In the genomic region with DNA sequence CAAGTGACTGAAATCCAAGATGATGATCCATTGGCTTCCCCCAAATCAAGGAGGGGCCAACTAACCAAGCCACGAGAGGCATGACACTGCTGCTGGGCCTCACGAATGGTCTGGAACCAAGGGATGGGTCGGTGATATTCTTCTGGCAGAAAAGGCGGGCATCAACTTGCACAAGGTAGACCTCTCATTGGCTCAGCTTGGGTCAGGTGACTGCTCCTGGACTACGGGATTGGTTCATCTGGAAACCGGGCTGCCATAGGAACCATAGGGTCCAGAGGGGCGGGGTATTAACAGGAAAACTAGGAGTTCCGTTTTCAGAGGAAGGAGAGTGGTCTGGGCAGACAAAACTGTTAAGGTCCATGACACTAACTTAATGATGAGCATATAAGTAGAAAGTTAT, we compare ENCODE assay signal across 12 cellular contexts.
DNase-seq lines count a peak whose midpoint lies in the region; ATAC-seq and TF ChIP-seq lines count a peak whose summit lies in the region.
"Had no signal": no experiment of that assay in that cellular context is flagged by ENCODE, and none has a peak within 500 bp of the region (broad histone marks: within the 10 kb centered on the region; RNA-seq: fewer than 3 reads in every experiment).

No MANE protein-coding gene starts in this region.

- peaks cover 2% of the 10 kb centered on the region for H3K9me3 Mint-ChIP-seq in activated naive CD4-positive, alpha-beta T cell treated with anti-CD3 and anti-CD28 coated beads, Interleukin-2, amount 10 ng/mL, durations not matched to agents 7 days and 5 days
- H3K9me3 Mint-ChIP-seq: CD8-positive, alpha-beta T cell had no signal

- no peak overlapping the region for H3K4me3 ChIP-seq in RWPE2 (ENCODE audit: severe bottlenecking)

- no peaks in the 10 kb centered on the region for H3K36me3 ChIP-seq in RWPE2 (ENCODE audit: low read depth)

- no peak overlapping the region for H3K27ac Mint-ChIP-seq in activated naive CD4-positive, alpha-beta T cell treated with anti-CD3 and anti-CD28 coated beads, Interleukin-2, amount 10 ng/mL, durations not matched to agents 7 days and 5 days
- H3K27ac Mint-ChIP-seq: CD8-positive, alpha-beta T cell had no signal

- H3K9me3 ChIP-seq in RWPE2 (ENCODE audit: severe bottlenecking): no peaks in the 10 kb centered on the region

- no peak for TF ChIP-seq EP300 in Ishikawa (IDR thresholded peaks at IDR 0.05; ENCODE audit: borderline replicate concordance)

- H3K27me3 Mint-ChIP-seq in activated naive CD4-positive, alpha-beta T cell treated with anti-CD3 and anti-CD28 coated beads, Interleukin-2, amount 10 ng/mL, durations not matched to agents 7 days and 5 days: peaks cover 13% of the 10 kb centered on the region

- 0 out of 3 replicates have a peak, but pooled peaks have one; percentile 27 for ATAC-seq in RWPE2 (ENCODE audit: low read depth)
- ATAC-seq: CD8-positive, alpha-beta T cell had no signal

- CTCF ChIA-PET in activated naive CD4-positive, alpha-beta T cell treated with anti-CD3 and anti-CD28 coated beads, Interleukin-2, amount 10 ng/mL, durations not matched to agents 7 days and 5 days (lab: Charles Lee): no interaction called here

- DNase-seq in RWPE2 (ENCODE audit: low spot score): no peak
- peak; percentile 28 for DNase-seq in iPS-NIHi7 (ENCODE audit: extremely low spot score)
- no peak for DNase-seq in activated naive CD4-positive, alpha-beta T cell treated with anti-CD3 and anti-CD28 coated beads, Interleukin-2, amount 10 ng/mL, durations not matched to agents 7 days and 5 days
- DNase-seq in GM19238 (ENCODE audit: insufficient read length, low spot score): no peak
- no peak for DNase-seq in hepatic stellate cell (ENCODE audit: low spot score)
- DNase-seq: CD8-positive, alpha-beta T cell; COR-L47; GOT3; IMR-90 had no signal

- TF ChIP-seq RAD21 in Ishikawa (IDR thresholded peaks at IDR 0.05; ENCODE audit: low read depth): no peak

- H3K36me3 Mint-ChIP-seq in activated naive CD4-positive, alpha-beta T cell treated with anti-CD3 and anti-CD28 coated beads, Interleukin-2, amount 10 ng/mL, durations not matched to agents 7 days and 5 days: no peaks in the 10 kb centered on the region
- H3K36me3 Mint-ChIP-seq: CD14-positive monocyte; CD8-positive, alpha-beta T cell had no signal

- no peak overlapping the region for H3K4me3 Mint-ChIP-seq in activated naive CD4-positive, alpha-beta T cell treated with anti-CD3 and anti-CD28 coated beads, Interleukin-2, amount 10 ng/mL, durations not matched to agents 7 days and 5 days
- H3K4me3 Mint-ChIP-seq: CD14-positive monocyte; CD8-positive, alpha-beta T cell had no signal

- TF ChIP-seq CTCF in RWPE2 (IDR thresholded peaks at IDR 0.05; ENCODE audit: poor library complexity, severe bottlenecking): no peak

- H3K4me1 ChIP-seq in RWPE2 (ENCODE audit: insufficient read depth, poor library complexity, severe bottlenecking): no peaks in the 10 kb centered on the region

- H3K27me3 ChIP-seq in RWPE2 (ENCODE audit: insufficient read depth, poor library complexity, severe bottlenecking): no peaks in the 10 kb centered on the region

- H3K4me1 Mint-ChIP-seq in activated naive CD4-positive, alpha-beta T cell treated with anti-CD3 and anti-CD28 coated beads, Interleukin-2, amount 10 ng/mL, durations not matched to agents 7 days and 5 days: no peaks in the 10 kb centered on the region
- H3K4me1 Mint-ChIP-seq: CD14-positive monocyte had no signal

- no peak overlapping the region for H3K27ac ChIP-seq in RWPE2 (ENCODE audit: poor library complexity, severe bottlenecking)
- H3K27ac ChIP-seq: KMS-11 had no signal

TF ChIP-seq in Ishikawa, 13 proteins besides CTCF, POLR2A, EP300 and RAD21:
- no peak for TF ChIP-seq CREB1 (IDR thresholded peaks at IDR 0.05; ENCODE audit: low read depth)
- TF ChIP-seq CEBPB (IDR thresholded peaks at IDR 0.05): no peak
- no peak for TF ChIP-seq TAF1 (IDR thresholded peaks at IDR 0.05; ENCODE audit: low read depth)
- TF ChIP-seq, protein P1, sequence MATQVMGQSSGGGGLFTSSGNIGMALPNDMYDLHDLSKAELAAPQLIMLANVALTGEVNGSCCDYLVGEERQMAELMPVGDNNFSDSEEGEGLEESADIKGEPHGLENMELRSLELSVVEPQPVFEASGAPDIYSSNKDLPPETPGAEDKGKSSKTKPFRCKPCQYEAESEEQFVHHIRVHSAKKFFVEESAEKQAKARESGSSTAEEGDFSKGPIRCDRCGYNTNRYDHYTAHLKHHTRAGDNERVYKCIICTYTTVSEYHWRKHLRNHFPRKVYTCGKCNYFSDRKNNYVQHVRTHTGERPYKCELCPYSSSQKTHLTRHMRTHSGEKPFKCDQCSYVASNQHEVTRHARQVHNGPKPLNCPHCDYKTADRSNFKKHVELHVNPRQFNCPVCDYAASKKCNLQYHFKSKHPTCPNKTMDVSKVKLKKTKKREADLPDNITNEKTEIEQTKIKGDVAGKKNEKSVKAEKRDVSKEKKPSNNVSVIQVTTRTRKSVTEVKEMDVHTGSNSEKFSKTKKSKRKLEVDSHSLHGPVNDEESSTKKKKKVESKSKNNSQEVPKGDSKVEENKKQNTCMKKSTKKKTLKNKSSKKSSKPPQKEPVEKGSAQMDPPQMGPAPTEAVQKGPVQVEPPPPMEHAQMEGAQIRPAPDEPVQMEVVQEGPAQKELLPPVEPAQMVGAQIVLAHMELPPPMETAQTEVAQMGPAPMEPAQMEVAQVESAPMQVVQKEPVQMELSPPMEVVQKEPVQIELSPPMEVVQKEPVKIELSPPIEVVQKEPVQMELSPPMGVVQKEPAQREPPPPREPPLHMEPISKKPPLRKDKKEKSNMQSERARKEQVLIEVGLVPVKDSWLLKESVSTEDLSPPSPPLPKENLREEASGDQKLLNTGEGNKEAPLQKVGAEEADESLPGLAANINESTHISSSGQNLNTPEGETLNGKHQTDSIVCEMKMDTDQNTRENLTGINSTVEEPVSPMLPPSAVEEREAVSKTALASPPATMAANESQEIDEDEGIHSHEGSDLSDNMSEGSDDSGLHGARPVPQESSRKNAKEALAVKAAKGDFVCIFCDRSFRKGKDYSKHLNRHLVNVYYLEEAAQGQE (IDR thresholded peaks at IDR 0.05; ENCODE audit: low read depth): no peak
- no peak for TF ChIP-seq TCF12 (IDR thresholded peaks at IDR 0.05; ENCODE audit: low read depth)
- TF ChIP-seq, protein P2, sequence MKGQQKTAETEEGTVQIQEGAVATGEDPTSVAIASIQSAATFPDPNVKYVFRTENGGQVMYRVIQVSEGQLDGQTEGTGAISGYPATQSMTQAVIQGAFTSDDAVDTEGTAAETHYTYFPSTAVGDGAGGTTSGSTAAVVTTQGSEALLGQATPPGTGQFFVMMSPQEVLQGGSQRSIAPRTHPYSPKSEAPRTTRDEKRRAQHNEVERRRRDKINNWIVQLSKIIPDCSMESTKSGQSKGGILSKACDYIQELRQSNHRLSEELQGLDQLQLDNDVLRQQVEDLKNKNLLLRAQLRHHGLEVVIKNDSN (IDR thresholded peaks at IDR 0.05): 0 out of 2 replicates have a peak, but pooled peaks have one; percentile 15
